In the genomic region with DNA sequence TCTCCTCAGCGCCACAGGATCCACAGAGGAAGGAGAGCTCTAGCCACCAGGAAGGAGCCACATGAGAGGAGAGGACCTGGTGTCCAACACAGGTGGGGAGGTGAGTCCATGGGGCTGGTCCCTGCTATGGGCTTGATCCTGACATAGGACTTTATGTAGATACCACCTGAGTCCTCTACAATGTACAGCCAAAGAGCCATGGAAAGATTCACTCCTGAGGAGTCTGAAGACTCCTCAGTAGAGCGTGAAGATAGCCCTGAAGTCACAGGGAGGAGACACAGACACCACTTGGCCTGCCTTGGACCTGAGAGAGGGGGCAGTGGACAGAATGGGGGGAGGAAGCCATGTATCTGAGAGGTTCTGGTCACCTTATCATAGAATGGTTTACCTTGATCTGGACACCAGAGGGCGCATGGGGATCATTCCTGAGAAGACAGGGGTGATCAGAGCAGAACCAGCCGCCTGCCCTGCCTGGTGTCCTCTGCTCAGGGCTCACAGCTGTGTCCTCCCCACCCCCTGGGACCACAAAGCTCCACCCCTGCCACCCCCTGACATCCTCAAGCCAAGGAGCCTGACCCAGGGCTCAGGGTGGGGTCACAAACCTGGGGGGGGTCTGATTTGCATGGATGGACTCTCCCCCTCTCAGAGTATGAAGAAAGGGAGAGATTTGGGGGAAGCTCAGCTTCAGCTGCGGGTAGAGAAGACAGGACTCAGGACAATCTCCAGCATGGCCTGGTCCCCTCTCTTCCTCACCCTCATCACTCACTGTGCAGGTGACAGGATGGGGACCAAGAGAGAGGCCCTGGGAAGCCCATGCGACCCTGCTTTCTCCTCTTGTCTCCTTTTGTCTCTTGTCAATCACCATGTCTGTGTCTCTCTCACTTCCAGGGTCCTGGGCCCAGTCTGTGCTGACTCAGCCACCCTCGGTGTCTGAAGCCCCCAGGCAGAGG, we compare ENCODE assay signal across 8 cellular contexts.
DNase-seq lines count a peak whose midpoint lies in the region; ATAC-seq and TF ChIP-seq lines count a peak whose summit lies in the region.

No MANE protein-coding gene starts in this region.

- H3K4me2 ChIP-seq in fibroblast of lung (ENCODE audit: extremely low read depth, insufficient read depth, low read length) (no peak overlapping the region), neuronal stem cell (ENCODE audit: insufficient read depth, low read length, poor library complexity, severe bottlenecking) (no peak overlapping the region)

- H3K36me3 ChIP-seq in NT2/D1 (ENCODE audit: insufficient read depth, insufficient read length, low read length): no peaks in the 10 kb centered on the region
- no peaks in the 10 kb centered on the region for H3K36me3 ChIP-seq in fibroblast of lung (ENCODE audit: control insufficient read depth, insufficient read depth, low read length)
- no peaks in the 10 kb centered on the region for H3K36me3 ChIP-seq in neuronal stem cell (replicated peaks in 1 of 2; ENCODE audit: control insufficient read depth in 2 of 2, insufficient read depth in 2 of 2, low read length in 2 of 2)
- no peaks in the 10 kb centered on the region for H3K36me3 ChIP-seq in upper lobe of left lung

- TF ChIP-seq EP300 in upper lobe of left lung (IDR thresholded peaks at IDR 0.05): no peak

- H2BK5ac ChIP-seq in neuronal stem cell (ENCODE audit: low read length): no peak overlapping the region

- ATAC-seq in HG02938 (IDR thresholded peaks at IDR 0.05; ENCODE audit: unreplicated experiment): peak; percentile 54
- ATAC-seq in upper lobe of left lung (ENCODE audit: low FRiP score in 2 of 2): peak; percentile 73 to 75
- ATAC-seq in HG03196 (IDR thresholded peaks at IDR 0.05; ENCODE audit: unreplicated experiment): no peak

- H3K4ac ChIP-seq in neuronal stem cell (ENCODE audit: low read length): no peak overlapping the region

- no peak overlapping the region for H2BK15ac ChIP-seq in neuronal stem cell (ENCODE audit: low read length)

- peak overlapping the region; percentile 68 for H3K23ac ChIP-seq in neuronal stem cell (ENCODE audit: low read depth, low read length, poor library complexity)

- peak; percentile 27 for DNase-seq in COR-L47 (lab: John Stamatoyannopoulos, UW)
- DNase-seq in NT2/D1 (ENCODE audit: low read depth, low spot score): peak; percentile 25
- peak; percentile 78 for DNase-seq in activated CD8-positive, alpha-beta memory T cell treated with anti-CD3 and anti-CD28 coated beads, Interleukin-2, amount 50 U/mL, for 48 hours
- DNase-seq in fibroblast of lung (ENCODE audit: low read depth in 2 of 2): peak; percentile 32 to 44
- peak; percentile 49 for DNase-seq in neuronal stem cell (ENCODE audit: low spot score)
- peak; percentile 24 to 45 for DNase-seq in upper lobe of left lung

- H2AFZ ChIP-seq in fibroblast of lung (ENCODE audit: low read length) (no peak overlapping the region), neuronal stem cell (ENCODE audit: low read length) (no peak overlapping the region)

- no peaks in the 10 kb centered on the region for H3K79me2 ChIP-seq in fibroblast of lung (ENCODE audit: control insufficient read depth, insufficient read depth, low read length)

- no peaks in the 10 kb centered on the region for H3K79me1 ChIP-seq in neuronal stem cell (ENCODE audit: low read depth, low read length)

- H3K27ac ChIP-seq in fibroblast of lung (ENCODE audit: insufficient read depth, low read length) (no peak overlapping the region), neuronal stem cell (replicated peaks; ENCODE audit: low read length) (no peak overlapping the region), upper lobe of left lung (no peak overlapping the region)

- no CpG with 5 or more reads among the region's 7 CpGs for WGBS in neuronal stem cell (ENCODE audit: extremely low coverage in 2 of 2, insufficient read length in 2 of 2, insufficient replicate concordance in 1 of 2), 2 donors
- WGBS in upper lobe of left lung, 2 donors: 47 to 63% methylated on average over 5 to 7 of the region's 7 CpGs

- H2BK12ac ChIP-seq in neuronal stem cell (ENCODE audit: low read length): no peak overlapping the region

- no peak overlapping the region for H2AK5ac ChIP-seq in neuronal stem cell (ENCODE audit: low read depth, low read length)

- H4K91ac ChIP-seq in neuronal stem cell (ENCODE audit: low read depth, low read length, poor library complexity): no peak overlapping the region

- H3K18ac ChIP-seq in neuronal stem cell (ENCODE audit: low read length): no peak overlapping the region

- peak; percentile 49 to 70 for TF ChIP-seq CTCF in fibroblast of lung (conservative IDR thresholded peaks at IDR 0.05 in 1 of 2, IDR thresholded peaks at IDR 0.05 in 1 of 2; ENCODE audit: low read depth in 1 of 2, low read length in 2 of 2)
- peak in 5 of 6 experiments; percentile 37 to 51 (median 42) for TF ChIP-seq CTCF in upper lobe of left lung (IDR thresholded peaks at IDR 0.05)

- H3K4me1 ChIP-seq in NT2/D1 (ENCODE audit: insufficient read depth, insufficient read length): no peaks in the 10 kb centered on the region
- no peaks in the 10 kb centered on the region for H3K4me1 ChIP-seq in fibroblast of lung (ENCODE audit: control insufficient read depth, extremely low read depth, insufficient read depth, low read length)
- H3K4me1 ChIP-seq in neuronal stem cell (ENCODE audit: control insufficient read depth in 2 of 2, insufficient read depth in 1 of 2, low read depth in 1 of 2, low read length in 2 of 2): peaks cover 0 to 2% of the 10 kb centered on the region in 2 donors
- no peaks in the 10 kb centered on the region for H3K4me1 ChIP-seq in upper lobe of left lung

- H3K4me3 ChIP-seq in NT2/D1 (ENCODE audit: insufficient read length, low read depth) (no peak overlapping the region), fibroblast of lung (replicated peaks in 1 of 4; ENCODE audit: control extremely low read depth in 1 of 4, insufficient read depth in 1 of 4, low read depth in 3 of 4, low read length in 4 of 4) (no peak overlapping the region), neuronal stem cell (ENCODE audit: low read length in 2 of 2) (no peak overlapping the region), upper lobe of left lung (no peak overlapping the region)

- no peak overlapping the region for H3K14ac ChIP-seq in neuronal stem cell (ENCODE audit: low read length)

- H3K9ac ChIP-seq in NT2/D1 (ENCODE audit: insufficient read length, low read depth) (no peak overlapping the region), fibroblast of lung (ENCODE audit: insufficient read depth, low read length) (no peak overlapping the region), neuronal stem cell (ENCODE audit: low read depth, low read length, poor library complexity) (no peak overlapping the region)

- no peak for TF ChIP-seq POLR2A in upper lobe of left lung (IDR thresholded peaks at IDR 0.05)

- no peaks in the 10 kb centered on the region for H4K20me1 ChIP-seq in fibroblast of lung (ENCODE audit: control insufficient read depth, extremely low read depth, insufficient read depth, low read length)

- H3K27me3 ChIP-seq in NT2/D1 (ENCODE audit: insufficient read depth, insufficient read length): peaks cover 99% of the 10 kb centered on the region
- no peaks in the 10 kb centered on the region for H3K27me3 ChIP-seq in fibroblast of lung (ENCODE audit: control insufficient read depth, insufficient read depth, low read length)
- H3K27me3 ChIP-seq in neuronal stem cell (ENCODE audit: control insufficient read depth in 3 of 3, insufficient read depth in 3 of 3, low read depth in 1 of 3, low read length in 3 of 3): peaks cover 0 to 15% (median 4%) of the 10 kb centered on the region in 3 experiments
- H3K27me3 ChIP-seq in upper lobe of left lung: no peaks in the 10 kb centered on the region

- H2BK120ac ChIP-seq in neuronal stem cell (ENCODE audit: low read depth, low read length): no peak overlapping the region

- H3K9me3 ChIP-seq in NT2/D1 (ENCODE audit: insufficient read depth, low read length): no peaks in the 10 kb centered on the region
- no peaks in the 10 kb centered on the region for H3K9me3 ChIP-seq in fibroblast of lung (ENCODE audit: control insufficient read depth, insufficient read depth, low read depth, low read length)
- H3K9me3 ChIP-seq in neuronal stem cell (replicated peaks in 1 of 2; ENCODE audit: control insufficient read depth in 2 of 2, insufficient read depth in 1 of 2, low read depth in 1 of 2, low read length in 2 of 2): no peaks in the 10 kb centered on the region
- no peaks in the 10 kb centered on the region for H3K9me3 ChIP-seq in upper lobe of left lung

- no peak overlapping the region for H4K8ac ChIP-seq in neuronal stem cell (ENCODE audit: low read depth, low read length)

Comparison
In these comparisons a context has a peak if more than half of its experiments do, and no peak if none do; other contexts are left out.
1. DNase-seq: peak in every context shown above with its lines; median percentile 78 in activated CD8-positive, alpha-beta memory T cell treated with anti-CD3 and anti-CD28 coated beads, Interleukin-2, amount 50 U/mL, for 48 hours; 49 in neuronal stem cell; 38 in fibroblast of lung; 34 in upper lobe of left lung; 27 in COR-L47; 25 in NT2/D1.